1 cellular context compared by ENCODE assay signal in the genomic region with DNA sequence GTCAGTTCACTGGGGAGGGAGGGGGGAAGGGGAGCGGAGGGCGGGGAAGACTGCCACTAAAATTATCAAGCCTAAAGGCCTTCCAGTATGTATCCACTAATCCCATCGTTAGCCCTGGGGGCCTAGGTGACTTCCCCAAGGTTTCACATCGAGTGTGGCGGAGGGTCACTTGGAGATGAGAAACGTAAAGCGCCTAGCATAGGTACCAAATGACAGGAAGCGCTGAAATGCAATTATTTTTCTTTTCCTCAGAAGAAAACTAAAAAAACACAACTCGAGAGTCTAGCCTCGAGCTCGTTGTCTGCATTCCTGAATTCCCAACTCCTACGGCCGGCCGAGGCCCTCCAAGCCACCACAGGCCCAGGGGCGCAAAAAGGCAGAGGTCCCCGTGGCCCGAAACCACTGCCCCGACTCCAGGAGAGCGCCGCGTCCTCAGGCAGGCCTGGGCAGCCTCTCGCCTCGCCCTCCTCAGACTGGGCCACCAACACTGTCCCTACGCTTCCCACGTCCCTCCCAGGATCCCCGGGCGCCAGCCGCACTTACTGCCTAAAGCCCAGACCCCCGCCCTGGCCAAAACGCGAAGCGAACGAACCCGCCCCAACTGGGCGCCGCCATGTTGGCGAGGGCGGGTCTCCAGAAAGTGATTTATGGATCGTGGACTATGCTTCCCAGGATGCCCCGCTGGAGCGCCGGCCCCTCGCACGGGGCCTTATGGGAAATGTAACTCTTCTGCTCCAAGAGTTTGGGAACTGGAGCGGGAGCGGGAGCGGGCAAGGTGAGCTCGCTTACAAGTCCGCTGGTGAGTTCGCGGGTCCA.
TF ChIP-seq lines count a peak whose summit lies in the region.

A gene with protein sequence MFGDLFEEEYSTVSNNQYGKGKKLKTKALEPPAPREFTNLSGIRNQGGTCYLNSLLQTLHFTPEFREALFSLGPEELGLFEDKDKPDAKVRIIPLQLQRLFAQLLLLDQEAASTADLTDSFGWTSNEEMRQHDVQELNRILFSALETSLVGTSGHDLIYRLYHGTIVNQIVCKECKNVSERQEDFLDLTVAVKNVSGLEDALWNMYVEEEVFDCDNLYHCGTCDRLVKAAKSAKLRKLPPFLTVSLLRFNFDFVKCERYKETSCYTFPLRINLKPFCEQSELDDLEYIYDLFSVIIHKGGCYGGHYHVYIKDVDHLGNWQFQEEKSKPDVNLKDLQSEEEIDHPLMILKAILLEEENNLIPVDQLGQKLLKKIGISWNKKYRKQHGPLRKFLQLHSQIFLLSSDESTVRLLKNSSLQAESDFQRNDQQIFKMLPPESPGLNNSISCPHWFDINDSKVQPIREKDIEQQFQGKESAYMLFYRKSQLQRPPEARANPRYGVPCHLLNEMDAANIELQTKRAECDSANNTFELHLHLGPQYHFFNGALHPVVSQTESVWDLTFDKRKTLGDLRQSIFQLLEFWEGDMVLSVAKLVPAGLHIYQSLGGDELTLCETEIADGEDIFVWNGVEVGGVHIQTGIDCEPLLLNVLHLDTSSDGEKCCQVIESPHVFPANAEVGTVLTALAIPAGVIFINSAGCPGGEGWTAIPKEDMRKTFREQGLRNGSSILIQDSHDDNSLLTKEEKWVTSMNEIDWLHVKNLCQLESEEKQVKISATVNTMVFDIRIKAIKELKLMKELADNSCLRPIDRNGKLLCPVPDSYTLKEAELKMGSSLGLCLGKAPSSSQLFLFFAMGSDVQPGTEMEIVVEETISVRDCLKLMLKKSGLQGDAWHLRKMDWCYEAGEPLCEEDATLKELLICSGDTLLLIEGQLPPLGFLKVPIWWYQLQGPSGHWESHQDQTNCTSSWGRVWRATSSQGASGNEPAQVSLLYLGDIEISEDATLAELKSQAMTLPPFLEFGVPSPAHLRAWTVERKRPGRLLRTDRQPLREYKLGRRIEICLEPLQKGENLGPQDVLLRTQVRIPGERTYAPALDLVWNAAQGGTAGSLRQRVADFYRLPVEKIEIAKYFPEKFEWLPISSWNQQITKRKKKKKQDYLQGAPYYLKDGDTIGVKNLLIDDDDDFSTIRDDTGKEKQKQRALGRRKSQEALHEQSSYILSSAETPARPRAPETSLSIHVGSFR (minus strand): TSS at position 642 of the 816 bp plus-strand sequence. CDS start 1,228 bp downstream, outside the sequence.

TF ChIP-seq in GM12878, 131 proteins besides CTCF, POLR2A, EP300 and RAD21 (continued from another document):
- TF ChIP-seq, protein P1, sequence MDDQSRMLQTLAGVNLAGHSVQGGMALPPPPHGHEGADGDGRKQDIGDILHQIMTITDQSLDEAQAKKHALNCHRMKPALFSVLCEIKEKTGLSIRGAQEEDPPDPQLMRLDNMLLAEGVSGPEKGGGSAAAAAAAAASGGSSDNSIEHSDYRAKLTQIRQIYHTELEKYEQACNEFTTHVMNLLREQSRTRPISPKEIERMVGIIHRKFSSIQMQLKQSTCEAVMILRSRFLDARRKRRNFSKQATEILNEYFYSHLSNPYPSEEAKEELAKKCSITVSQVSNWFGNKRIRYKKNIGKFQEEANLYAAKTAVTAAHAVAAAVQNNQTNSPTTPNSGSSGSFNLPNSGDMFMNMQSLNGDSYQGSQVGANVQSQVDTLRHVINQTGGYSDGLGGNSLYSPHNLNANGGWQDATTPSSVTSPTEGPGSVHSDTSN (IDR thresholded peaks at IDR 0.05; ENCODE audit: insufficient replicate concordance, low read depth, low read length) = peak; percentile 81
- TF ChIP-seq FOXK2 (IDR thresholded peaks at IDR 0.05) (no peak), SMARCA5 (IDR thresholded peaks at IDR 0.05) (0 out of 2 replicates have a peak, but pooled peaks have one; percentile 62), HDGF (IDR thresholded peaks at IDR 0.05) (no peak), STAT3 (IDR thresholded peaks at IDR 0.05; ENCODE audit: low read depth, low read length) (no peak), POLR2AphosphoS5 (IDR thresholded peaks at IDR 0.05; ENCODE audit: low read length) (peak; percentile 81), CREM (IDR thresholded peaks at IDR 0.05; ENCODE audit: low read depth) (no peak), SPI1 (IDR thresholded peaks at IDR 0.05; ENCODE audit: borderline replicate concordance, insufficient read depth, low read depth, low read length) (no peak), RELA (IDR thresholded peaks at IDR 0.05; ENCODE audit: borderline replicate concordance, partially characterized antibody) (no peak), GATAD2B (conservative IDR thresholded peaks at IDR 0.05; ENCODE audit: low read depth) (peak; percentile 80; the same call in 1 of the 2 replicates), SMAD1 (IDR thresholded peaks at IDR 0.05; ENCODE audit: low read depth, partially characterized antibody) (no peak), SREBF1 (IDR thresholded peaks at IDR 0.05; ENCODE audit: low read length) (no peak), HDAC2 (IDR thresholded peaks at IDR 0.05) (no peak)
